19 cellular contexts compared by ENCODE assay signal in genomic region chr3:180274536-180274935, GRCh38.
A peak's percentile ranks its signal among the peaks of the same experiment; 100 is the strongest.
DNase-seq lines count a peak whose midpoint lies in the region; ATAC-seq and TF ChIP-seq lines count a peak whose summit lies in the region.
"Had no signal": no experiment of that assay in that cellular context is flagged by ENCODE, and none has a peak within 500 bp of the region (broad histone marks: within the 10 kb centered on the region; RNA-seq: fewer than 3 reads in every experiment).

No MANE protein-coding gene starts in this region.

- H3K36me3 Mint-ChIP-seq in HFFc6 (ENCODE audit: low read depth), result peaks cover 8% of the 10 kb centered on the region
- H3K36me3 Mint-ChIP-seq: CD4-positive, CD25-positive, alpha-beta regulatory T cell had no signal

- no peak for TF ChIP-seq CTCF in HFFc6 (IDR thresholded peaks at IDR 0.05)
- TF ChIP-seq CTCF in RWPE2 (IDR thresholded peaks at IDR 0.05; ENCODE audit: poor library complexity, severe bottlenecking), result no peak
- TF ChIP-seq CTCF in parathyroid adenoma (IDR thresholded peaks at IDR 0.05), result no peak
- TF ChIP-seq CTCF in suprapubic skin (IDR thresholded peaks at IDR 0.05), result no peak
- TF ChIP-seq CTCF in ascending aorta (IDR thresholded peaks at IDR 0.05), result no peak
- TF ChIP-seq CTCF in heart right ventricle (IDR thresholded peaks at IDR 0.05), result no peak

- peak overlapping the region; percentile 46 for H3K4me2 ChIP-seq in parathyroid adenoma (ENCODE audit: low read length)
- H3K4me2 ChIP-seq: KMS-11 had no signal

- H3K4me3 ChIP-seq in RWPE2 (ENCODE audit: severe bottlenecking) (no peak overlapping the region), parathyroid adenoma (ENCODE audit: low read depth, low read length) (no peak overlapping the region), suprapubic skin (no peak overlapping the region), ascending aorta (no peak overlapping the region), heart right ventricle (no peak overlapping the region)
- H3K4me3 ChIP-seq: GM12878 had no signal

- peak overlapping the region; percentile 70 for H3K27ac Mint-ChIP-seq in HFFc6
- H3K27ac Mint-ChIP-seq: CD4-positive, CD25-positive, alpha-beta regulatory T cell had no signal

- H3K9me3 ChIP-seq in RWPE2 (ENCODE audit: severe bottlenecking) (no peaks in the 10 kb centered on the region), parathyroid adenoma (ENCODE audit: control insufficient read depth, low read length) (no peaks in the 10 kb centered on the region), suprapubic skin (no peaks in the 10 kb centered on the region), ascending aorta (peaks cover 0 to 4% of the 10 kb centered on the region in 2 donors), heart right ventricle (peaks cover 0 to 18% (median 0%) of the 10 kb centered on the region in 11 donors)

- TF ChIP-seq EP300 in suprapubic skin (IDR thresholded peaks at IDR 0.05), result no peak

- H3K36me3 ChIP-seq in RWPE2 (ENCODE audit: low read depth), result no peaks in the 10 kb centered on the region
- no peaks in the 10 kb centered on the region for H3K36me3 ChIP-seq in parathyroid adenoma (ENCODE audit: control insufficient read depth, insufficient read depth, low read length)
- no peaks in the 10 kb centered on the region for H3K36me3 ChIP-seq in suprapubic skin
- no peaks in the 10 kb centered on the region for H3K36me3 ChIP-seq in ascending aorta
- H3K36me3 ChIP-seq in heart right ventricle, result no peaks in the 10 kb centered on the region

- TF ChIP-seq POLR2A in suprapubic skin (IDR thresholded peaks at IDR 0.05), result no peak

- no peaks in the 10 kb centered on the region; the same call in 1 of the 2 replicates for H3K27me3 Mint-ChIP-seq in HFFc6 (ENCODE audit: insufficient read depth)
- H3K27me3 Mint-ChIP-seq: CD4-positive, CD25-positive, alpha-beta regulatory T cell had no signal

- peaks cover 10% of the 10 kb centered on the region for H3K9me3 Mint-ChIP-seq in HFFc6

- intact Hi-C loops in ascending aorta (cut with DNase I) (no loop called here), heart right ventricle (cut with DNase I) (no loop called here)

- H2AFZ ChIP-seq in parathyroid adenoma, result peak overlapping the region; percentile 69

- no peak for ATAC-seq in RWPE2 (ENCODE audit: low read depth)
- ATAC-seq in heart right ventricle, result no peak
- ATAC-seq: GM12878 had no signal

- DNase-seq in HFFc6, result no peak
- no peak for DNase-seq in RWPE2 (ENCODE audit: low spot score)
- DNase-seq in iPS-NIHi11 (ENCODE audit: low spot score), result peak; percentile 34
- no peak for DNase-seq in suprapubic skin (ENCODE audit: low spot score in 2 of 2)
- no peak for DNase-seq in ascending aorta (ENCODE audit: low spot score in 2 of 2)
- DNase-seq in heart right ventricle, result no peak
- DNase-seq: CD4-positive, CD25-positive, alpha-beta regulatory T cell; DMS79; IMR-90; MV-4-11; NCI-H1105 treated with DMSO at 0.1 percent for 48 hours; NCI-H2029 treated with DMSO at 0.1 percent for 48 hours; NCI-H345; NCI-H524 treated with DMSO at 0.1 percent for 48 hours; OCI-M1; SHP77 had no signal

- H3K9ac ChIP-seq in parathyroid adenoma, result no peak overlapping the region
- H3K9ac ChIP-seq: KMS-11 had no signal

- peaks cover 50% of the 10 kb centered on the region for H3K4me1 Mint-ChIP-seq in HFFc6 (ENCODE audit: low read depth)

- no peaks in the 10 kb centered on the region for H3K79me2 ChIP-seq in parathyroid adenoma

- 83% methylated on average over 4 of the region's 4 CpGs for WGBS in suprapubic skin
- 80 to 85% methylated on average over 4 of the region's 4 CpGs for WGBS in heart right ventricle, 2 donors

- H3K4me3 Mint-ChIP-seq in HFFc6, result no peak overlapping the region
- H3K4me3 Mint-ChIP-seq: CD4-positive, CD25-positive, alpha-beta regulatory T cell had no signal

- H3K27me3 ChIP-seq in RWPE2 (ENCODE audit: insufficient read depth, poor library complexity, severe bottlenecking) (no peaks in the 10 kb centered on the region), parathyroid adenoma (ENCODE audit: control insufficient read depth, insufficient read depth, low read length) (no peaks in the 10 kb centered on the region), suprapubic skin (no peaks in the 10 kb centered on the region), ascending aorta (no peaks in the 10 kb centered on the region), heart right ventricle (no peaks in the 10 kb centered on the region)

- H3K27ac ChIP-seq in RWPE2 (ENCODE audit: poor library complexity, severe bottlenecking) (peak overlapping the region; percentile 8), parathyroid adenoma (peak overlapping the region; percentile 93), suprapubic skin (no peak overlapping the region), ascending aorta (no peak overlapping the region), heart right ventricle (no peak overlapping the region)
- H3K27ac ChIP-seq: KMS-11 had no signal

- H3K4me1 ChIP-seq in RWPE2 (ENCODE audit: insufficient read depth, poor library complexity, severe bottlenecking) (peaks cover 14% of the 10 kb centered on the region), parathyroid adenoma (peaks cover 22% of the 10 kb centered on the region), suprapubic skin (no peaks in the 10 kb centered on the region), ascending aorta (no peaks in the 10 kb centered on the region), heart right ventricle (no peaks in the 10 kb centered on the region)

Comparison
In these comparisons a context has a peak if more than half of its experiments do, and no peak if none do; other contexts are left out.
1. H3K27ac ChIP-seq: peak in RWPE2 (single experiment) and parathyroid adenoma (single experiment); none in suprapubic skin (single experiment), ascending aorta (0 of 2) and heart right ventricle (0 of 10).